In the genomic region with DNA sequence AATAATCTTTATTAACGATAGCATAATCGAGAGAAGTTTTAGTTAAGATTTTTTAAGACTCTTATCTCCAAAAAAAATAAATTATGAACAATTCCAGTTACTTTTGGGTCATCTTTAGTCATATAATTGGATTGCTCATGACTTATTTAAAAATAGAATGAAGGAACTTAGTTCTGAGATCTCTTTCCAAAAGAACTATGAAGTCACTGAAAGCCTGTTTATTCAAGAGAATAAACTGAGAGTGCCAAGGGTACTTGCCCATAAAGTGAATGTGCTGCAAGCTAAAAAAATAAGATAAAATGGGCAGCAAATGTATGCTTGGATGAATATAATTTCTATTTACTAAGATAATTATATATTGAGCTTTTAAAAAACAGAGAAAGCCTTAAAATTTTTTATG, we compare ENCODE assay signal across 30 cellular contexts.
DNase-seq lines count a peak whose midpoint lies in the region; ATAC-seq lines count a peak whose summit lies in the region.
"Had no signal": no experiment of that assay in that cellular context is flagged by ENCODE, and none has a peak within 500 bp of the region (broad histone marks: within the 10 kb centered on the region; RNA-seq: fewer than 3 reads in every experiment).

No MANE protein-coding gene starts in this region.

- no peaks in the 10 kb centered on the region for H3K4me1 Mint-ChIP-seq in T-helper 2 cell treated with Interferon-gamma antibody and Interleukin-4, amounts not matched to agents 5 μg/mL and 100 μg/mL, for 36 hours (ENCODE audit: low read depth)
- H3K4me1 Mint-ChIP-seq: central memory CD8-positive, alpha-beta T cell; neural crest cell; stimulated activated naive CD8-positive, alpha-beta T cell treated with anti-CD3 and anti-CD28 coated beads, Interleukin-15, amount 100 ng/mL, for 72 hours had no signal

- H3K36me3 Mint-ChIP-seq in T-helper 2 cell treated with Interferon-gamma antibody and Interleukin-4, amounts not matched to agents 5 μg/mL and 100 μg/mL, for 36 hours (ENCODE audit: low read depth) = no peaks in the 10 kb centered on the region
- H3K36me3 Mint-ChIP-seq: activated CD4-positive, alpha-beta memory T cell treated with anti-CD3 and anti-CD28 coated beads for 36 hours had no signal

- no peak for ATAC-seq in HG02571 (IDR thresholded peaks at IDR 0.05; ENCODE audit: unreplicated experiment)
- ATAC-seq: activated T-cell treated with anti-CD3 and anti-CD28 coated beads, Interleukin-2, amount 50 U/mL, for 72 hours; body of pancreas; heart left ventricle; right cardiac atrium; stimulated activated naive CD8-positive, alpha-beta T cell treated with anti-CD3 and anti-CD28 coated beads, Interleukin-15, amount 100 ng/mL, for 72 hours had no signal

- H3K4me3 Mint-ChIP-seq in T-helper 2 cell treated with Interferon-gamma antibody and Interleukin-4, amounts not matched to agents 5 μg/mL and 100 μg/mL, for 36 hours = no peak overlapping the region
- H3K4me3 Mint-ChIP-seq: activated CD4-positive, alpha-beta memory T cell treated with anti-CD3 and anti-CD28 coated beads for 36 hours; activated T-cell treated with anti-CD3 and anti-CD28 coated beads, Interleukin-2, amount 50 U/mL, for 72 hours; CD4-positive, alpha-beta T cell; central memory CD8-positive, alpha-beta T cell; neural crest cell; stimulated activated naive CD8-positive, alpha-beta T cell treated with anti-CD3 and anti-CD28 coated beads, Interleukin-15, amount 100 ng/mL, for 72 hours had no signal

- peak overlapping the region; percentile 76 for H2AFZ ChIP-seq in ACC112 (ENCODE audit: low read length, unreplicated experiment)

- H3K4me3 ChIP-seq in ACC112 (ENCODE audit: low read depth, low read length) = peak overlapping the region; percentile 32; the same call in 1 of the 2 replicates
- H3K4me3 ChIP-seq: body of pancreas, heart left ventricle, Peyer's patch, thyroid gland, uterus had no signal

- peak overlapping the region; percentile 51 for H3K27ac ChIP-seq in ACC112 (ENCODE audit: low read depth, low read length)
- H3K27ac ChIP-seq: body of pancreas, heart left ventricle, Peyer's patch, thyroid gland, uterus had no signal

- H3K27me3 Mint-ChIP-seq in T-helper 2 cell treated with Interferon-gamma antibody and Interleukin-4, amounts not matched to agents 5 μg/mL and 100 μg/mL, for 36 hours (ENCODE audit: low read depth) = no peaks in the 10 kb centered on the region
- H3K27me3 Mint-ChIP-seq: activated CD4-positive, alpha-beta memory T cell treated with anti-CD3 and anti-CD28 coated beads for 36 hours; CD4-positive, alpha-beta T cell; central memory CD8-positive, alpha-beta T cell; stimulated activated naive CD8-positive, alpha-beta T cell treated with anti-CD3 and anti-CD28 coated beads, Interleukin-15, amount 100 ng/mL, for 72 hours had no signal

- no peaks in the 10 kb centered on the region for H3K36me3 ChIP-seq in ACC112 (ENCODE audit: insufficient read depth, low read length)
- H3K36me3 ChIP-seq: heart left ventricle, Peyer's patch, thyroid gland, uterus had no signal

- peak; percentile 19 for DNase-seq in HCEC 1CT
- peak; percentile 67 for DNase-seq in dedifferentiated amniotic fluid mesenchymal stem cell (ENCODE audit: extremely low spot score)
- peak; percentile 45 for DNase-seq in hepatic stellate cell (ENCODE audit: low spot score)
- DNase-seq in putamen (ENCODE audit: low spot score) = no peak
- DNase-seq in medulla oblongata (ENCODE audit: extremely low spot score) = no peak
- no peak for DNase-seq in T-helper 2 cell treated with Interferon-gamma antibody and Interleukin-4, amounts not matched to agents 5 μg/mL and 100 μg/mL, for 36 hours (ENCODE audit: low spot score)
- DNase-seq: 8988T; activated CD4-positive, alpha-beta memory T cell treated with anti-CD3 and anti-CD28 coated beads for 36 hours; activated CD4-positive, CD25-positive, alpha-beta regulatory T cell treated with anti-CD3 and anti-CD28 coated beads, Interleukin-2, amount 50 U/mL, for 72 hours; activated naive CD4-positive, alpha-beta T cell; activated T-cell treated with anti-CD3 and anti-CD28 coated beads, Interleukin-2, amount 50 U/mL, for 72 hours; body of pancreas; CD4-positive, alpha-beta T cell; heart left ventricle; MV-4-11; NCI-H1436; NCI-H2081 treated with DMSO at 0.1 percent for 48 hours; NCI-H774; Peyer's patch; right cardiac atrium; SHP77; stimulated activated CD4-positive, alpha-beta T cell treated with anti-CD3 and anti-CD28 coated beads, Interleukin-12 subunit alpha, Interleukin-12 subunit beta, amount 100 ng/mL, for 4 hours; stimulated activated CD4-positive, alpha-beta T cell treated with anti-CD3 and anti-CD28 coated beads, Interleukin-2, amount 100 ng/mL, for 48 hours; stimulated activated naive CD8-positive, alpha-beta T cell treated with anti-CD3 and anti-CD28 coated beads, Interleukin-15, amount 100 ng/mL, for 72 hours; thyroid gland; uterus had no signal

- H3K27me3 ChIP-seq in ACC112 (ENCODE audit: insufficient read depth, low read length) = no peaks in the 10 kb centered on the region
- H3K27me3 ChIP-seq: body of pancreas, heart left ventricle, Peyer's patch, thyroid gland, uterus had no signal

- no peaks in the 10 kb centered on the region for H3K9me3 Mint-ChIP-seq in T-helper 2 cell treated with Interferon-gamma antibody and Interleukin-4, amounts not matched to agents 5 μg/mL and 100 μg/mL, for 36 hours
- H3K9me3 Mint-ChIP-seq: central memory CD8-positive, alpha-beta T cell; neural crest cell had no signal

- H3K79me2 ChIP-seq in ACC112 (ENCODE audit: control insufficient read depth, insufficient read depth, low read length, unreplicated experiment) = no peaks in the 10 kb centered on the region

- no peak overlapping the region for H3K27ac Mint-ChIP-seq in T-helper 2 cell treated with Interferon-gamma antibody and Interleukin-4, amounts not matched to agents 5 μg/mL and 100 μg/mL, for 36 hours
- H3K27ac Mint-ChIP-seq: activated CD4-positive, alpha-beta memory T cell treated with anti-CD3 and anti-CD28 coated beads for 36 hours; activated T-cell treated with anti-CD3 and anti-CD28 coated beads, Interleukin-2, amount 50 U/mL, for 72 hours; CD4-positive, alpha-beta T cell; stimulated activated naive CD8-positive, alpha-beta T cell treated with anti-CD3 and anti-CD28 coated beads, Interleukin-15, amount 100 ng/mL, for 72 hours had no signal

- H3K4me1 ChIP-seq in ACC112 (ENCODE audit: control insufficient read depth, insufficient read depth, low read length, unreplicated experiment) = peaks cover 34% of the 10 kb centered on the region
- H3K4me1 ChIP-seq: body of pancreas, Peyer's patch, uterus had no signal

Comparison
In these comparisons a context has a peak if more than half of its experiments do, and no peak if none do; other contexts are left out.
1. DNase-seq: peak in HCEC 1CT (single experiment), dedifferentiated amniotic fluid mesenchymal stem cell (single experiment) and hepatic stellate cell (single experiment); none in putamen (single experiment), medulla oblongata (single experiment) and T-helper 2 cell treated with Interferon-gamma antibody and Interleukin-4, amounts not matched to agents 5 μg/mL and 100 μg/mL, for 36 hours (single experiment).